Comparison of ENCODE assay signal across 9 cellular contexts in the genomic region with DNA sequence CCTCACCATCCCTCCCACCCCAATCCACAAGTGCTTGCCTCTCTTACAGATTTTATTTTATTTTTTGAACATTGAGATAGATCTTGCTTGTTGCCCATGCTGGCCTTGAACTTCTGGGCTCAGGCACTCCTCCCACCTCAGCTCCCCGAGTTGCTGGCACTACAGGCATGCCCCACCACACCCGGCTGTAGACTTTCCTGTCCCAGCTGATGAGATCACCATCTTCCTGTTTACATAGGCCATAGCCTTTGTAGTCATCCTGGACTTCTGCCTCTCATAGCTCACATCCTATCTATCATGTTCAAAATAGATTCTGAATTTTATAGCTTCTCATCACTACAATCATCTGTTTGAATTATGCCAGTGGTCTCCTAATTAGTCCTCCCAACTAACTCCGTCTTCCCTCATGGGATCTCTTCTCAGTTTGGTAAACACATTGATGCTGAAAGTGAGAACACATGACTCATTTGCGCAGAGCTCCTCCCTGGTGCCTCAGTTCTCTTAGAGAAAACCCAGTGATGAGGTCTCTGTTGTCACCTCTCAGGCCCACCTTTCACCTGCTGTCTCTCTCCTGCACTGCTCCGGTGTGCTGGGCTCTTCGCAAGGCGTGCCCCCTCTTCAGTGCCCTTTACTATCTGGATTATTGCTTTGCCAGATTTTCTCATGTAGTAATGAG.
A peak's percentile ranks its signal among the peaks of the same experiment; 100 is the strongest.
DNase-seq lines count a peak whose midpoint lies in the region; ATAC-seq and TF ChIP-seq lines count a peak whose summit lies in the region.
"Had no signal": no experiment of that assay in that cellular context is flagged by ENCODE, and none has a peak within 500 bp of the region (broad histone marks: within the 10 kb centered on the region; RNA-seq: fewer than 3 reads in every experiment).

No MANE protein-coding gene starts in this region.

- no peak for TF ChIP-seq CTCF in brain microvascular endothelial cell (IDR thresholded peaks at IDR 0.05; ENCODE audit: low read depth, low read length, missing control alignments)
- TF ChIP-seq CTCF in smooth muscle cell (IDR thresholded peaks at IDR 0.05; ENCODE audit: borderline replicate concordance, insufficient read depth, poor library complexity, severe bottlenecking), result no peak
- no peak for TF ChIP-seq CTCF in WERI-Rb-1 (IDR thresholded peaks at IDR 0.05; ENCODE audit: low read depth, low read length)

- peak; percentile 36 for DNase-seq in GM03348 (ENCODE audit: low spot score)
- peak; percentile 51 for DNase-seq in NCI-H510A (lab: John Stamatoyannopoulos, UW)
- DNase-seq in brain microvascular endothelial cell, result peak; percentile 76
- no peak for DNase-seq in naive thymus-derived CD8-positive, alpha-beta T cell
- DNase-seq in smooth muscle cell (lab: John Stamatoyannopoulos, UW; ENCODE audit: unreplicated experiment), result no peak
- no peak for DNase-seq in WERI-Rb-1
- DNase-seq in NCI-H2029 (lab: John Stamatoyannopoulos, UW), result no peak
- DNase-seq: OCI-M1 had no signal

- no peaks in the 10 kb centered on the region for H3K9me3 ChIP-seq in smooth muscle cell (replicated peaks; ENCODE audit: low read depth)
- H3K9me3 ChIP-seq in WERI-Rb-1 (ENCODE audit: severe bottlenecking), result no peaks in the 10 kb centered on the region

- no peaks in the 10 kb centered on the region for H3K79me2 ChIP-seq in smooth muscle cell (ENCODE audit: low read depth)

- H3K27ac Mint-ChIP-seq in naive thymus-derived CD8-positive, alpha-beta T cell, result peak overlapping the region in 7 of 10 donors; percentile 20 to 85 (median 77)
- H3K27ac Mint-ChIP-seq: progenitor cell of endocrine pancreas had no signal

- no peaks in the 10 kb centered on the region for H3K9me3 Mint-ChIP-seq in naive thymus-derived CD8-positive, alpha-beta T cell

- H3K4me3 Mint-ChIP-seq in naive thymus-derived CD8-positive, alpha-beta T cell, result peak overlapping the region in 5 of 10 donors; percentile 1 to 60 (median 30)

- H3K27ac ChIP-seq in brain microvascular endothelial cell (peak overlapping the region; percentile 3), smooth muscle cell (ENCODE audit: low read depth) (no peak overlapping the region), WERI-Rb-1 (no peak overlapping the region)

- no peaks in the 10 kb centered on the region for H3K27me3 Mint-ChIP-seq in naive thymus-derived CD8-positive, alpha-beta T cell
- H3K27me3 Mint-ChIP-seq: progenitor cell of endocrine pancreas had no signal

- POLR2A ChIA-PET in naive thymus-derived CD8-positive, alpha-beta T cell (lab: Charles Lee), result interaction anchor here (0.5 kb wide), 1 partner anchor 225 kb away, joined by 3 read pairs; no protein-coding TSS in a partner anchor

- in situ Hi-C loops in brain microvascular endothelial cell (cut with HindIII; ENCODE audit: low pct_ligation_motif_present, low sequenced_read_pairs), result no loop called here

- no peaks in the 10 kb centered on the region for H3K4me1 ChIP-seq in smooth muscle cell (ENCODE audit: low read depth)

- ATAC-seq in naive thymus-derived CD8-positive, alpha-beta T cell, result no peak

- H4K20me1 ChIP-seq in smooth muscle cell (ENCODE audit: low read depth), result no peaks in the 10 kb centered on the region

- no peak overlapping the region for H2AFZ ChIP-seq in smooth muscle cell (ENCODE audit: low read depth)

- H3K36me3 ChIP-seq in brain microvascular endothelial cell (replicated peaks) (no peaks in the 10 kb centered on the region), smooth muscle cell (ENCODE audit: low read depth) (no peaks in the 10 kb centered on the region), WERI-Rb-1 (no peaks in the 10 kb centered on the region)

- H3K4me3 ChIP-seq in brain microvascular endothelial cell (ENCODE audit: low read depth, low read length), result no peak overlapping the region
- no peak overlapping the region for H3K4me3 ChIP-seq in smooth muscle cell
- no peak overlapping the region for H3K4me3 ChIP-seq in WERI-Rb-1 (ENCODE audit: low read depth, low read length)

- peaks cover 12 to 34% (median 27%) of the 10 kb centered on the region in 3 donors for H3K36me3 Mint-ChIP-seq in naive thymus-derived CD8-positive, alpha-beta T cell

- H3F3A ChIP-seq in smooth muscle cell (ENCODE audit: low read depth), result no peaks in the 10 kb centered on the region

- H3K27me3 ChIP-seq in brain microvascular endothelial cell (replicated peaks) (no peaks in the 10 kb centered on the region), smooth muscle cell (ENCODE audit: low read depth) (no peaks in the 10 kb centered on the region), WERI-Rb-1 (ENCODE audit: insufficient read depth, low read depth, severe bottlenecking) (no peaks in the 10 kb centered on the region)

- WGBS in smooth muscle cell (ENCODE audit: low lambda C conversion rate), result 86% methylated on average over 7 of the region's 7 CpGs

- peaks cover 28 to 37% (median 34%) of the 10 kb centered on the region in 4 donors for H3K4me1 Mint-ChIP-seq in naive thymus-derived CD8-positive, alpha-beta T cell

- no peak overlapping the region for H3K4me2 ChIP-seq in smooth muscle cell

- H3K9ac ChIP-seq in smooth muscle cell (ENCODE audit: low read depth), result no peak overlapping the region

Comparison
In these comparisons a context has a peak if more than half of its experiments do, and no peak if none do; other contexts are left out.
1. DNase-seq: peak in GM03348 (single experiment), NCI-H510A (single experiment) and brain microvascular endothelial cell (single experiment); none in naive thymus-derived CD8-positive, alpha-beta T cell (0 of 10), smooth muscle cell (single experiment), WERI-Rb-1 (single experiment) and NCI-H2029 (single experiment).